In the genomic region with DNA sequence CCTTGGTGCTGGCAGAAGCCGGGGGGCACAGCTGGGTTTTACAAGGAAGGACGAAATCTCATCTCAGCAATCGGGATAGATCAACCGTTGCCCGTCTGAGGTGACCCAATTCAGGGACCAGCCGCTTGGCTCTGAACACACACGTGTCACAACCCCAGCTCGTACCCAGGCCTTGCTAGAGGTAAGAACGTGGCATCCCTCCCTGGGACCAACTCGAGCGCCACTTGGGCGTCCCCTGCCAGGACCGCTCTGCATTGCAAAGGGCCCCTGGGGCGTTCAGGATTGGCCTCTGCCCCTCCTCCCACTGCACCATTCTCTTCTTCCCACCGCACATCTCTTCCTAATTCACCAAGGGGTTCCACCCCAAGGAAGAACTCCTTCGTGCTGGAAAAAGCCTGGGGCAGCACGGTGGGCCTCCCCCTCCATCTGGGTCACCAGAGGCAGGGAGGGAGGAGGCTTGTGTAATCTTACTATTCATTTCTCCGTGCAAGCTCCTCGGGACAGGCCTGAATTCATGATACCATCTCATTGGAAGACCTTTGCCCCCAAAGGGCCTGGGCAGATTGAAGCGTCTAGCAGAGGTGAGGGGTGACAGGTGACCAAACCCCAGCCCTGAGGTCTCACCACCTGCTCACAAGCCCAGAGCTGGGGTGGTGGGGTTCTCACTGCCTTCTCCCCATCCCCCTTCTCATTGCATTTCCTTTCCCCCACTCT, we compare ENCODE assay signal across 1 cellular context.
TF ChIP-seq lines count a peak whose summit lies in the region.

No MANE protein-coding gene starts in this region.

TF ChIP-seq in WTC11, 78 proteins besides CTCF, POLR2A, EP300 and RAD21 (continued from another document):
- TF ChIP-seq ATF3 (CRISPR knock-in tag; conservative IDR thresholded peaks at IDR 0.05) (no peak), AFF4 (CRISPR knock-in tag; IDR thresholded peaks at IDR 0.05; ENCODE audit: borderline replicate concordance) (no peak), OVOL2 (CRISPR knock-in tag; IDR thresholded peaks at IDR 0.05; ENCODE audit: borderline replicate concordance) (no peak)
